In the genomic region with DNA sequence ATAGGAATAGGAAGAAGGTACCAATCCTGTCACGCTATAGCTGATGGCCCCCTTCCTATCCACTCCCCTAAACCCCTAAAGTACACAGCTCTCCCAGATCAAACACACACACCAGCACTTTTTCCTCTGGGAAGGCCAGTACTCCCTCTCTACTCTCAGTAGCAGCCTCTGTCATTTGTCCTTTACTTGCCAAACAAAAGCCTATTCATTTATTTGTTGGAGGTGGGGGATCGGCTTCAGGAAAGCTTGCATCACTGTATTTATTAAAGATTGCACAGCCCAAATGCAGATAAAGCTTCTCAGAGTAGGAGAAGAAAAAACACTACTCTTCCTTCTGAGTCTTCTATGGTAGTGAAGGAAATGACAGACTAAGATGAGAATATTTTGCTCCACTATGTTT, we compare ENCODE assay signal across 27 cellular contexts.
DNase-seq lines count a peak whose midpoint lies in the region; ATAC-seq and TF ChIP-seq lines count a peak whose summit lies in the region.
"Had no signal": no experiment of that assay in that cellular context is flagged by ENCODE, and none has a peak within 500 bp of the region (broad histone marks: within the 10 kb centered on the region; RNA-seq: fewer than 3 reads in every experiment).

No MANE protein-coding gene starts in this region.

- H3K4me3 ChIP-seq in fibroblast of pulmonary artery (replicated peaks; ENCODE audit: low read depth, low read length), result no peak overlapping the region
- H3K4me3 ChIP-seq: lung, skin epidermis had no signal

- TF ChIP-seq CTCF in fibroblast of pulmonary artery (IDR thresholded peaks at IDR 0.05; ENCODE audit: low read length, missing control alignments) (no peak), nephron (IDR thresholded peaks at IDR 0.05; ENCODE audit: unreplicated experiment in 3 of 3) (no peak)

- H3K36me3 Mint-ChIP-seq in nephron (ENCODE audit: low read depth), result no peaks in the 10 kb centered on the region
- H3K36me3 Mint-ChIP-seq: activated naive CD8-positive, alpha-beta T cell treated with anti-CD3 and anti-CD28 coated beads, Interleukin-2, amount 10 ng/mL, durations not matched to agents 7 days and 5 days; type B pancreatic cell had no signal

- H3K4me1 Mint-ChIP-seq in nephron, result peaks cover 57% of the 10 kb centered on the region
- H3K4me1 Mint-ChIP-seq in stimulated activated naive CD8-positive, alpha-beta T cell treated with anti-CD3 and anti-CD28 coated beads, Interleukin-15, amount 100 ng/mL, for 72 hours, result no peaks in the 10 kb centered on the region
- H3K4me1 Mint-ChIP-seq: activated naive CD8-positive, alpha-beta T cell treated with anti-CD3 and anti-CD28 coated beads, Interleukin-2, amount 10 ng/mL, durations not matched to agents 7 days and 5 days had no signal

- no peaks in the 10 kb centered on the region for H3K9me3 Mint-ChIP-seq in nephron
- no peaks in the 10 kb centered on the region for H3K9me3 Mint-ChIP-seq in stimulated activated naive CD8-positive, alpha-beta T cell treated with anti-CD3 and anti-CD28 coated beads, Interleukin-15, amount 100 ng/mL, for 72 hours
- H3K9me3 Mint-ChIP-seq: activated naive CD8-positive, alpha-beta T cell treated with anti-CD3 and anti-CD28 coated beads, Interleukin-2, amount 10 ng/mL, durations not matched to agents 7 days and 5 days; type B pancreatic cell had no signal

- H3K4me3 Mint-ChIP-seq in nephron, result no peak overlapping the region
- H3K4me3 Mint-ChIP-seq in stimulated activated naive CD8-positive, alpha-beta T cell treated with anti-CD3 and anti-CD28 coated beads, Interleukin-15, amount 100 ng/mL, for 72 hours, result no peak overlapping the region
- H3K4me3 Mint-ChIP-seq: activated naive CD8-positive, alpha-beta T cell treated with anti-CD3 and anti-CD28 coated beads, Interleukin-2, amount 10 ng/mL, durations not matched to agents 7 days and 5 days; type B pancreatic cell had no signal

- DNase-seq in M059J (ENCODE audit: low read depth) (peak; percentile 36), fibroblast of pulmonary artery (ENCODE audit: low read depth) (peak; percentile 72)
- DNase-seq in stimulated activated naive CD8-positive, alpha-beta T cell treated with anti-CD3 and anti-CD28 coated beads, Interleukin-15, amount 100 ng/mL, for 72 hours, result no peak
- DNase-seq: activated CD4-positive, alpha-beta T cell treated with anti-CD3 and anti-CD28 coated beads for 48 hours; activated CD8-positive, alpha-beta memory T cell treated with anti-CD3 and anti-CD28 coated beads for 24 hours; activated gamma-delta T cell; activated naive CD8-positive, alpha-beta T cell treated with anti-CD3 and anti-CD28 coated beads, Interleukin-2, amount 10 ng/mL, durations not matched to agents 7 days and 5 days; cerebellar nuclear complex; H7; NCI-H1092 treated with DMSO at 0.1 percent for 48 hours; NCI-H1930; NCI-H524 treated with DMSO at 0.1 percent for 48 hours; occipital lobe; Right ventricle myocardium superior; stimulated activated CD4-positive, alpha-beta T cell treated with anti-CD3 and anti-CD28 coated beads, Interleukin-1b, Interleukin-23, amount 100 ng/mL, for 48 hours; stimulated activated CD8-positive, alpha-beta memory T cell treated with anti-CD3 and anti-CD28 coated beads, Interleukin-4, amount 100 ng/mL, for 48 hours had no signal

- peaks cover 5% of the 10 kb centered on the region for H3K27me3 Mint-ChIP-seq in nephron (ENCODE audit: low read depth)
- H3K27me3 Mint-ChIP-seq in stimulated activated naive CD8-positive, alpha-beta T cell treated with anti-CD3 and anti-CD28 coated beads, Interleukin-15, amount 100 ng/mL, for 72 hours, result peaks cover 20% of the 10 kb centered on the region
- H3K27me3 Mint-ChIP-seq: type B pancreatic cell had no signal

- ATAC-seq in GM18870 (IDR thresholded peaks at IDR 0.05; ENCODE audit: unreplicated experiment) (no peak), HG02759 (IDR thresholded peaks at IDR 0.05; ENCODE audit: unreplicated experiment) (no peak)
- ATAC-seq in stimulated activated naive CD8-positive, alpha-beta T cell treated with anti-CD3 and anti-CD28 coated beads, Interleukin-15, amount 100 ng/mL, for 72 hours, result no peak

- peak overlapping the region; percentile 40 for H3K27ac ChIP-seq in temporal lobe (ENCODE audit: low read depth, low read length)
- H3K27ac ChIP-seq: C4-2B, epithelial cell of prostate, HL-60, skin epidermis, VCaP had no signal

- peak overlapping the region; percentile 9 to 79 (median 21) for H3K27ac Mint-ChIP-seq in nephron
- H3K27ac Mint-ChIP-seq in stimulated activated naive CD8-positive, alpha-beta T cell treated with anti-CD3 and anti-CD28 coated beads, Interleukin-15, amount 100 ng/mL, for 72 hours, result no peak overlapping the region
- H3K27ac Mint-ChIP-seq: activated naive CD8-positive, alpha-beta T cell treated with anti-CD3 and anti-CD28 coated beads, Interleukin-2, amount 10 ng/mL, durations not matched to agents 7 days and 5 days; type B pancreatic cell had no signal

Comparison
In these comparisons a context has a peak if more than half of its experiments do, and no peak if none do; other contexts are left out.
1. DNase-seq: peak in M059J (single experiment) and fibroblast of pulmonary artery (single experiment); none in stimulated activated naive CD8-positive, alpha-beta T cell treated with anti-CD3 and anti-CD28 coated beads, Interleukin-15, amount 100 ng/mL, for 72 hours (0 of 2).
2. H3K27ac Mint-ChIP-seq: peak in nephron (3 of 3); none in stimulated activated naive CD8-positive, alpha-beta T cell treated with anti-CD3 and anti-CD28 coated beads, Interleukin-15, amount 100 ng/mL, for 72 hours (0 of 2).